3 cellular contexts compared by ENCODE assay signal in genomic region chr12:48686037-48686595, GRCh38.
A peak's percentile ranks its signal among the peaks of the same experiment; 100 is the strongest.
TF ChIP-seq lines count a peak whose summit lies in the region.

No MANE protein-coding gene starts in this region.

TF ChIP-seq in A549, 52 proteins besides CTCF, POLR2A, EP300 and RAD21:
- TF ChIP-seq CBX2 (IDR thresholded peaks at IDR 0.05; ENCODE audit: borderline replicate concordance, low read depth) (no peak), PHF8 (IDR thresholded peaks at IDR 0.05; ENCODE audit: borderline replicate concordance, low read depth) (no peak), FOSB (CRISPR knock-in tag; IDR thresholded peaks at IDR 0.05) (peak; percentile 13; the same call in 1 of the 2 replicates), NFE2L2 (conservative IDR thresholded peaks at IDR 0.05; ENCODE audit: low read length) (no peak), USF2 (IDR thresholded peaks at IDR 0.05) (no peak), NPAS2 (CRISPR knock-in tag; IDR thresholded peaks at IDR 0.05; ENCODE audit: borderline replicate concordance) (no peak)

TF ChIP-seq in HEK293, 187 proteins besides CTCF, POLR2A, EP300 and RAD21:
- no peak for TF ChIP-seq ZSCAN4 (tag by site-specific recombination; IDR thresholded peaks at IDR 0.05)
- peak; percentile 57; the same call in 1 of the 2 replicates for TF ChIP-seq PRDM1 (tag by site-specific recombination; IDR thresholded peaks at IDR 0.05)
- TF ChIP-seq ZNF280D (tag by site-specific recombination; IDR thresholded peaks at IDR 0.05) = no peak
- TF ChIP-seq KLF8 (tag by site-specific recombination; IDR thresholded peaks at IDR 0.05) = no peak
- TF ChIP-seq ZNF114 (tag by site-specific recombination; IDR thresholded peaks at IDR 0.05) = no peak
- peak; percentile 13; the same call in 1 of the 2 replicates for TF ChIP-seq ZNF76 (tag by site-specific recombination; IDR thresholded peaks at IDR 0.05; ENCODE audit: borderline replicate concordance, low read depth)
- no peak for TF ChIP-seq WT1 (tag by site-specific recombination; IDR thresholded peaks at IDR 0.05)

TF ChIP-seq in K562, 482 proteins besides CTCF, POLR2A, EP300 and RAD21:
- no peak for TF ChIP-seq ZNF778 (CRISPR knock-in tag; IDR thresholded peaks at IDR 0.05)
- TF ChIP-seq ZNF609 (CRISPR knock-in tag; IDR thresholded peaks at IDR 0.05; ENCODE audit: borderline replicate concordance) = no peak
- no peak for TF ChIP-seq THAP7 (CRISPR knock-in tag; IDR thresholded peaks at IDR 0.05)
- TF ChIP-seq PCBP1 (IDR thresholded peaks at IDR 0.05; ENCODE audit: low read depth, low read length, poor library complexity, severe bottlenecking) = no peak
- no peak for TF ChIP-seq NFYB (IDR thresholded peaks at IDR 0.05; ENCODE audit: extremely low read depth, insufficient read length)
- TF ChIP-seq POLR2B (IDR thresholded peaks at IDR 0.05; ENCODE audit: low read depth, partially characterized antibody) = peak; percentile 45
- TF ChIP-seq KDM1A (IDR thresholded peaks at IDR 0.05) = 0 out of 4 replicates have a peak, but pooled peaks of 1 of the 2 experiments have one; percentile 12
- 0 out of 2 replicates have a peak, but pooled peaks have one; percentile 41 for TF ChIP-seq SUPT5H (IDR thresholded peaks at IDR 0.05)
- TF ChIP-seq NFE2L1 (tag; IDR thresholded peaks at IDR 0.05; ENCODE audit: borderline replicate concordance, low read depth) = no peak
- TF ChIP-seq DACH1 (IDR thresholded peaks at IDR 0.05; ENCODE audit: partially characterized antibody) = no peak
- TF ChIP-seq NFIC (IDR thresholded peaks at IDR 0.05) = 0 out of 2 replicates have a peak, but pooled peaks have one; percentile 5
- no peak for TF ChIP-seq JUNB (CRISPR knock-in tag; conservative IDR thresholded peaks at IDR 0.05)
- no peak for TF ChIP-seq ZNF695 (CRISPR knock-in tag; IDR thresholded peaks at IDR 0.05)
- no peak for TF ChIP-seq TARDBP (IDR thresholded peaks at IDR 0.05)
- TF ChIP-seq PML (IDR thresholded peaks at IDR 0.05; ENCODE audit: low read length) = 0 out of 2 replicates have a peak, but pooled peaks have one; percentile 19
- no peak for TF ChIP-seq BDP1 (IDR thresholded peaks at IDR 0.05; ENCODE audit: insufficient read depth, insufficient read length)
- TF ChIP-seq ARID3B (CRISPR knock-in tag; IDR thresholded peaks at IDR 0.05; ENCODE audit: borderline replicate concordance) = no peak
- TF ChIP-seq SAP30 (IDR thresholded peaks at IDR 0.05; ENCODE audit: borderline replicate concordance, insufficient read depth, low read depth, low read length, poor library complexity, severe bottlenecking) = no peak
- no peak for TF ChIP-seq GABPB1 (CRISPR knock-in tag; IDR thresholded peaks at IDR 0.05)
- TF ChIP-seq TEAD4 (IDR thresholded peaks at IDR 0.05; ENCODE audit: low read length) = no peak
- no peak for TF ChIP-seq TEAD4 (CRISPR knock-in tag; IDR thresholded peaks at IDR 0.05; ENCODE audit: borderline replicate concordance)
- no peak for TF ChIP-seq NCOA1 (IDR thresholded peaks at IDR 0.05; ENCODE audit: low read depth)
- no peak for TF ChIP-seq ZNF445 (CRISPR knock-in tag; IDR thresholded peaks at IDR 0.05; ENCODE audit: low read depth)
- TF ChIP-seq SMAD2 (IDR thresholded peaks at IDR 0.05; ENCODE audit: low read depth, low read length) = no peak
- TF ChIP-seq ZBTB33 (CRISPR knock-in tag; IDR thresholded peaks at IDR 0.05) = no peak
- no peak for TF ChIP-seq CBX1 (IDR thresholded peaks at IDR 0.05; ENCODE audit: low read depth)
- TF ChIP-seq MGA (IDR thresholded peaks at IDR 0.05) = 0 out of 2 replicates have a peak, but pooled peaks have one; percentile 19
- TF ChIP-seq FOXK1 (CRISPR knock-in tag; IDR thresholded peaks at IDR 0.05; ENCODE audit: borderline replicate concordance) = no peak
